In the genomic region with DNA sequence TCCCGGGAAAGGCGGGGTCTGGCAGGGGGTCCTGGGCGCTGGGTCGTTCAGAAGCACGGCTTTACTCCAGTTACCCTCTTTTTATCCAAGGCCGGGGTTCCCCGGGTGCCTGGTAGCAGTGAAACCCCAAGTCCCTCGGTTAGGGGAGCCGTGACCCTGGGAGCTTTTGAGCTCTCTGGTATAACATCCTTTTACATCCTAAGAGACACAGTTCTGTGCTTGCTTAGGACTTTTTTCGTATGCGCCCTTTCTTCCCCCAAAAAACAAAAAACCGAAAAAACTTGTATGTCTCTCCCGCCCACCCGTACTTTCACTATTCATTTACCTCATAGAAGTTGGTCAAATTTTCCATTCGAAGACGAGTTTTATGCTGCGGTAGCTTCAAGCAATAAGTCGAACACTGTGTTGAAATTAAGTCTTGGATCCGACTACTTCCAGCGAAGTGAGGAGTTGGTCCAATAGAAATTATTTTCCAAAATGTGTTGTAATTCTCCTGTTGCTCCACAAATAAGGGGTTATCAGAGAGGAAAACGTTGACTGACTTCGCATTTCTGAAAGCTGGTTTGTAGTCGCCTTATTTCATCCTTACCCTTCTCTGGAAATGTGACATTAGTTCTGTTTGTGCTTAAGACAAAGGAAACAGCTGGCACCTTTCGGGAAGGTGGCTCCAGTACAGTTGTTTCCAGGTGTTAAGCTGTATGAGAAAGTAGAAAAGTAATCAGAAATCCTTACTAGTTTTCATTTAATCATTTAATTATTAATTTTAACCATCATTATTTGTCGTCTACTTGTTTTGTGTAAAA, we compare ENCODE assay signal across 8 cellular contexts. TPM values are rescaled to one million over a fixed set of nuclear protein-coding genes. Genes with fewer than 3 reads are reported as not detected.
DNase-seq lines count a peak whose midpoint lies in the region; ATAC-seq and TF ChIP-seq lines count a peak whose summit lies in the region.

No MANE protein-coding gene starts in this region.

- H3K27ac ChIP-seq in KOPT-K1 (ENCODE audit: low read depth, low read length, poor library complexity, severe bottlenecking) (peak overlapping the region; percentile 90), substantia nigra (ENCODE audit: low read depth, low read length, poor library complexity, severe bottlenecking) (peak overlapping the region; percentile 72)

- peaks cover 62% of the 10 kb centered on the region for H3K4me1 Mint-ChIP-seq in activated B cell treated with CpG ODN at 0.5 μM for 24 hours

- no peaks in the 10 kb centered on the region for H3K27me3 Mint-ChIP-seq in activated B cell treated with CpG ODN at 0.5 μM for 24 hours

- H3K27ac Mint-ChIP-seq in activated B cell treated with CpG ODN at 0.5 μM for 24 hours, result peak overlapping the region; percentile 94

- H3K27me3 ChIP-seq in endocrine pancreas (ENCODE audit: control insufficient read depth, insufficient read depth, low read length), result no peaks in the 10 kb centered on the region
- H3K27me3 ChIP-seq in mucosa of stomach (ENCODE audit: control insufficient read depth, insufficient read depth, low read length), result no peaks in the 10 kb centered on the region

- intact Hi-C loops in activated B cell treated with CpG ODN at 0.5 μM for 24 hours (cut with micrococcal nuclease), result loop anchor here (1.0 to 5.0 kb wide), 6 partner anchors 44 to 628 kb away; a partner anchor contains a TSS

- H3K36me3 Mint-ChIP-seq in activated B cell treated with CpG ODN at 0.5 μM for 24 hours (ENCODE audit: low read depth), result peaks cover 4% of the 10 kb centered on the region

- H3K4me3 ChIP-seq in GM08714 (ENCODE audit: low read length) (peak overlapping the region; percentile 82), endocrine pancreas (ENCODE audit: control insufficient read depth, insufficient read depth, low read length) (peak overlapping the region; percentile 98), mucosa of stomach (ENCODE audit: low read length) (peak overlapping the region; percentile 74)

- H3K9me3 ChIP-seq in KOPT-K1 (ENCODE audit: insufficient read depth, low read length, poor library complexity, severe bottlenecking), result no peaks in the 10 kb centered on the region
- H3K9me3 ChIP-seq in endocrine pancreas (ENCODE audit: control insufficient read depth, low read length), result no peaks in the 10 kb centered on the region
- no peaks in the 10 kb centered on the region for H3K9me3 ChIP-seq in mucosa of stomach (ENCODE audit: control insufficient read depth, low read length)

- ATAC-seq in GM21825 (IDR thresholded peaks at IDR 0.05; ENCODE audit: unreplicated experiment) (peak; percentile 6), activated B cell treated with CpG ODN at 0.5 μM for 24 hours (ENCODE audit: low read depth) (peak; percentile 8)

- CTCF ChIA-PET in activated B cell treated with CpG ODN at 0.5 μM for 24 hours (lab: Charles Lee), result interaction anchor here (0.6 to 1.5 kb wide), 6 partner anchors 10 to 627 kb away, joined by 3 to 7 read pairs (median 3); no protein-coding TSS in a partner anchor

- peak overlapping the region; percentile 93 for H3K4me3 Mint-ChIP-seq in activated B cell treated with CpG ODN at 0.5 μM for 24 hours

- H3K9ac ChIP-seq in endocrine pancreas (ENCODE audit: control insufficient read depth, insufficient read depth, low read length), result peak overlapping the region; percentile 81
- H3K9ac ChIP-seq in mucosa of stomach (ENCODE audit: low read length), result peak overlapping the region; percentile 79

- H3K4me1 ChIP-seq in endocrine pancreas (ENCODE audit: control insufficient read depth, insufficient read depth, low read length), result peaks cover 14% of the 10 kb centered on the region
- H3K4me1 ChIP-seq in mucosa of stomach (ENCODE audit: control insufficient read depth, insufficient read depth, low read length), result peaks cover 7% of the 10 kb centered on the region

- no peak for TF ChIP-seq CTCF in activated B cell treated with CpG ODN at 0.5 μM for 24 hours (IDR thresholded peaks at IDR 0.05)

- no peaks in the 10 kb centered on the region for H3K9me3 Mint-ChIP-seq in activated B cell treated with CpG ODN at 0.5 μM for 24 hours

- POLR2A ChIA-PET in activated B cell treated with CpG ODN at 0.5 μM for 24 hours (lab: Charles Lee), result interaction anchor here (1.0 to 5.2 kb wide), 8 partner anchors 9 to 416 kb away, joined by 3 to 30 read pairs (median 3); a partner anchor contains a TSS

- DNase-seq in activated B cell treated with CpG ODN at 0.5 μM for 24 hours (no peak), substantia nigra (lab: John Stamatoyannopoulos, UW) (peak in 4 of 49 donors; percentile 31 to 34 (median 33)), NCI-H446 treated with DMSO at 0.1 percent for 48 hours (lab: John Stamatoyannopoulos, UW) (no peak)

- H3K36me3 ChIP-seq in KOPT-K1 (ENCODE audit: insufficient read depth, low read length), result peaks cover 2% of the 10 kb centered on the region; the same call in 1 of the 2 replicates
- no peaks in the 10 kb centered on the region for H3K36me3 ChIP-seq in endocrine pancreas (ENCODE audit: control insufficient read depth, insufficient read depth, low read length)
- no peaks in the 10 kb centered on the region for H3K36me3 ChIP-seq in mucosa of stomach (ENCODE audit: control insufficient read depth, insufficient read depth, low read length)

RNA-seq across cellular contexts. Expression of a gene that starts 0.8 kb away (rescaled TPM):
- 17.7 and 18.1 TPM in 2 replicates for total RNA-seq in activated B cell treated with CpG ODN at 0.5 μM for 24 hours
